1 cellular context compared by ENCODE assay signal in genomic region chr3:153639634-153640033, GRCh38.
TF ChIP-seq lines count a peak whose summit lies in the region.

No MANE protein-coding gene starts in this region.

TF ChIP-seq in GM23338, 12 proteins besides CTCF, POLR2A, EP300 and RAD21 (continued from another document):
- TF ChIP-seq JUNB (IDR thresholded peaks at IDR 0.05; ENCODE audit: unreplicated experiment) (no peak), REST (IDR thresholded peaks at IDR 0.05; ENCODE audit: unreplicated experiment) (no peak)
